Comparison of ENCODE assay signal across 8 cellular contexts in genomic region chr15:85623648-85624047, GRCh38.
DNase-seq lines count a peak whose midpoint lies in the region; ATAC-seq and TF ChIP-seq lines count a peak whose summit lies in the region.

No MANE protein-coding gene starts in this region.

- H3K36me3 Mint-ChIP-seq in T-cell: peaks cover 21% of the 10 kb centered on the region
- H3K36me3 Mint-ChIP-seq in stimulated activated effector memory CD8-positive, alpha-beta T cell treated with anti-CD3 and anti-CD28 coated beads, Interleukin-12 subunit alpha, Interleukin-12 subunit beta, amount 100 ng/mL, for 72 hours: peaks cover 22% of the 10 kb centered on the region

- peak overlapping the region; percentile 67 to 88 (median 80) for H3K27ac ChIP-seq in gastroesophageal sphincter

- H3K9me3 Mint-ChIP-seq in T-cell: no peaks in the 10 kb centered on the region
- H3K9me3 Mint-ChIP-seq in stimulated activated effector memory CD8-positive, alpha-beta T cell treated with anti-CD3 and anti-CD28 coated beads, Interleukin-12 subunit alpha, Interleukin-12 subunit beta, amount 100 ng/mL, for 72 hours: no peaks in the 10 kb centered on the region

- no peak for TF ChIP-seq POLR2A in gastroesophageal sphincter (IDR thresholded peaks at IDR 0.05)

- H3K27me3 Mint-ChIP-seq in T-cell: no peaks in the 10 kb centered on the region

- ATAC-seq in T-cell (replicated peaks in 1 of 4) (no peak), gastroesophageal sphincter (no peak), GM21529 (IDR thresholded peaks at IDR 0.05; ENCODE audit: unreplicated experiment) (no peak), HG03139 (IDR thresholded peaks at IDR 0.05; ENCODE audit: unreplicated experiment) (no peak), GM18502 (IDR thresholded peaks at IDR 0.05; ENCODE audit: poor library complexity, unreplicated experiment) (no peak)
- ATAC-seq in stimulated activated effector memory CD8-positive, alpha-beta T cell treated with anti-CD3 and anti-CD28 coated beads, Interleukin-12 subunit alpha, Interleukin-12 subunit beta, amount 100 ng/mL, for 72 hours: no peak

- peak; percentile 51 for DNase-seq in HT1080 (ENCODE audit: low read depth)
- DNase-seq in T-cell: no peak
- DNase-seq in stimulated activated effector memory CD8-positive, alpha-beta T cell treated with anti-CD3 and anti-CD28 coated beads, Interleukin-12 subunit alpha, Interleukin-12 subunit beta, amount 100 ng/mL, for 72 hours (ENCODE audit: low spot score in 2 of 2): no peak
- no peak for DNase-seq in stimulated activated CD4-positive, alpha-beta T cell treated with anti-CD3 and anti-CD28 coated beads, Interleukin-12 subunit alpha, Interleukin-12 subunit beta, amount 100 ng/mL, for 4 hours

- peaks cover 64 to 68% (median 66%) of the 10 kb centered on the region in 3 donors for H3K4me1 Mint-ChIP-seq in T-cell
- peaks cover 56% of the 10 kb centered on the region for H3K4me1 Mint-ChIP-seq in stimulated activated effector memory CD8-positive, alpha-beta T cell treated with anti-CD3 and anti-CD28 coated beads, Interleukin-12 subunit alpha, Interleukin-12 subunit beta, amount 100 ng/mL, for 72 hours

- TF ChIP-seq EP300 in gastroesophageal sphincter (IDR thresholded peaks at IDR 0.05): no peak

- H3K9me3 ChIP-seq in gastroesophageal sphincter: no peaks in the 10 kb centered on the region

- H3K27me3 ChIP-seq in gastroesophageal sphincter: no peaks in the 10 kb centered on the region

- WGBS in gastroesophageal sphincter (ENCODE audit: low coverage in 1 of 2), 2 donors: 26 to 39% methylated on average over 2 of the region's 2 CpGs

- peaks cover 20 to 74% (median 29%) of the 10 kb centered on the region in 3 donors for H3K4me1 ChIP-seq in gastroesophageal sphincter

- H3K27ac Mint-ChIP-seq in T-cell: peak overlapping the region; percentile 21 to 40
- H3K27ac Mint-ChIP-seq in stimulated activated effector memory CD8-positive, alpha-beta T cell treated with anti-CD3 and anti-CD28 coated beads, Interleukin-12 subunit alpha, Interleukin-12 subunit beta, amount 100 ng/mL, for 72 hours: peak overlapping the region; percentile 90

- peak overlapping the region in 1 of 3 donors; percentile 69 for H3K4me3 Mint-ChIP-seq in T-cell
- H3K4me3 Mint-ChIP-seq in stimulated activated effector memory CD8-positive, alpha-beta T cell treated with anti-CD3 and anti-CD28 coated beads, Interleukin-12 subunit alpha, Interleukin-12 subunit beta, amount 100 ng/mL, for 72 hours: no peak overlapping the region

- H3K36me3 ChIP-seq in gastroesophageal sphincter: no peaks in the 10 kb centered on the region

- TF ChIP-seq CTCF in gastroesophageal sphincter (IDR thresholded peaks at IDR 0.05): no peak

- POLR2A ChIA-PET in T-cell (lab: Charles Lee): interaction anchor here (0.5 to 0.9 kb wide), 3 partner anchors 9 to 67 kb away, joined by 3 read pairs; no protein-coding TSS in a partner anchor

- CTCF ChIA-PET in T-cell (lab: Charles Lee): interaction anchor here in 1 of 2 donors (0.7 to 1.3 kb wide), 3 partner anchors 39 to 327 kb away, joined by 3 to 4 read pairs (median 4); no protein-coding TSS in a partner anchor

- H3K4me3 ChIP-seq in gastroesophageal sphincter: peak overlapping the region; percentile 14 to 53
